ENCODE assay signal across 11 cellular contexts in the genomic region with DNA sequence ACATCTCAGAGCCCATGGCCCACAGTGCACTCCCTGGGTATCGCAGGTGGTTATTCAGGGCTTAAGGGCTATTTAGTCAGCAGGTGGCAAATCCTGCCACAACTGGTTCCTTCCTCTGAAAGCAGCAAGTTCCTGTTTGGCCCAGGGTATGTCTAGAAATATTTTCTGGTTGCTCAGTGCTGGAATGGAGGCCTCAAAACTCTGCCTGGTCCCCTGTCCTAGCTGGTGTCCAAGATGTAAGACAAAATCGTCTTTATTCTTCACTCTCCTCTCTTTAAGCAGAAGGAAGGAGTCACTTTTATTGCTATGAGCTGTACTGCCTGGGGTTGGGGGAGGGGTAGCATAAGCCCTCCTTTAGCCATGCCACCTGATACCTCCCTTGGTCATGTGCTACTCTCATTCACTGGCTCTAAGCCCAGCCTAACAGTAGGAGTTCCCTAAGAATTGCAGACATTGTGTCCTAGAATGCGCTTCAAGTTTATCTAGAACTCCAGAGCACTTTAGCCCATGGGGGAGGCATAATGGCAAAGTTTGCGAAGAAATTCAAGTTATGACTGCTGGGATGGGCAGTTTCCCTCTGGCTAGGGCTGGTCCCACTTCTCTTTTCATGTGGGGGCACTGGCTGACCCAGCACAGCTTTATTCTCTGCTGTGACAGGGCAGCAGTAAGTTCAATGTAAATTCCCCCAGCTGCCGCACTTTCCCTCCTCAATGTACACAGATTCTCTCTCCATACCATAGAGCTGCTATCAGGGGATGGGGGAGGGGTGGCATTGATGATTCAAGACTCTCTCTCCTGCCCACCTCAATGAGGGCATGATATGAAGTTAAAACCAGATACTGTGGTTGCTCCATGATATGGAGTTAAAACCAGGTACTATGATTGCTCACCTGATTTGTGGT. TPM values are rescaled to one million over a fixed set of nuclear protein-coding genes. Genes with fewer than 3 reads are reported as not detected.
DNase-seq lines count a peak whose midpoint lies in the region; ATAC-seq, FAIRE-seq and TF ChIP-seq lines count a peak whose summit lies in the region.
"Had no signal": no experiment of that assay in that cellular context is flagged by ENCODE, and none has a peak within 500 bp of the region (broad histone marks: within the 10 kb centered on the region; RNA-seq: fewer than 3 reads in every experiment).

No MANE protein-coding gene starts in this region.

- H3K4me1 Mint-ChIP-seq in Calu3 (ENCODE audit: low read depth, unreplicated experiment) = no peaks in the 10 kb centered on the region

- no peaks in the 10 kb centered on the region for H3K27me3 Mint-ChIP-seq in Calu3 (ENCODE audit: unreplicated experiment)

- no TSS peak for BruUV-seq in Calu3 (replicated peaks; lab: Mats Ljungman, UMichigan)

- H3K27me3 ChIP-seq in iPS-18a (ENCODE audit: control insufficient read depth, insufficient read depth, low read length) (no peaks in the 10 kb centered on the region), pancreas (no peaks in the 10 kb centered on the region)

- H3K4me1 ChIP-seq in iPS-18a (ENCODE audit: control insufficient read depth, low read depth, low read length) (peaks cover 10% of the 10 kb centered on the region), pancreas (no peaks in the 10 kb centered on the region)

- H3K9ac ChIP-seq in iPS-18a (ENCODE audit: low read length) = no peak overlapping the region

- no peak for TF ChIP-seq POLR2A in GM12892 (IDR thresholded peaks at IDR 0.05; ENCODE audit: low read depth, low read length)

- in situ Hi-C loops in SK-MEL-5 (cut with HindIII; ENCODE audit: low pct_unique_long_range_greater_than_20kb, low sequenced_read_pairs) = no loop called here

- H3K27ac ChIP-seq in iPS-18a (ENCODE audit: low read length) (no peak overlapping the region), pancreas (no peak overlapping the region)
- H3K27ac ChIP-seq: VCaP had no signal

- H3K4me3 ChIP-seq in iPS-18a (ENCODE audit: low read length) (peak overlapping the region; percentile 17), pancreas (no peak overlapping the region)

- CTCF ChIA-PET in Calu3 (lab: Charles Lee) = no interaction called here

- H3K4me3 Mint-ChIP-seq in Calu3 (ENCODE audit: low read depth, unreplicated experiment) = no peak overlapping the region

- FAIRE-seq in pancreas (lab: Jason Lieb, UNC) (no peak), GM12892 (lab: Jason Lieb, UNC) (no peak)

- intact Hi-C loops in Calu3 (cut with micrococcal nuclease; ENCODE audit: unreplicated experiment) = no loop called here
- intact Hi-C loops in pancreas (cut with DNase I) = no loop called here

- no peak for ATAC-seq in pancreas

- H3K9me3 Mint-ChIP-seq in Calu3 (ENCODE audit: low read depth, unreplicated experiment) = peaks cover 9% of the 10 kb centered on the region

- WGBS in pancreas, 2 donors = 74% methylated on average over 5 of the region's 5 CpGs

- TF ChIP-seq CTCF in Calu3 (IDR thresholded peaks at IDR 0.05; ENCODE audit: unreplicated experiment) = no peak
- no peak for TF ChIP-seq CTCF in pancreas (IDR thresholded peaks at IDR 0.05)

- DNase-seq in Calu3 (peak; percentile 13), LoVo (ENCODE audit: low spot score) (peak; percentile 22), SK-MEL-5 (ENCODE audit: low read depth, low spot score) (peak; percentile 42), inferior parietal cortex (ENCODE audit: extremely low spot score) (no peak), pancreas (no peak), GF-D8 (lab: John Stamatoyannopoulos, UW) (no peak), GM12892 (ENCODE audit: insufficient read length) (no peak)
- DNase-seq: caudate nucleus, DND-41 had no signal

- no peaks in the 10 kb centered on the region for H3K36me3 Mint-ChIP-seq in Calu3 (ENCODE audit: insufficient read depth, unreplicated experiment)

- H3K36me3 ChIP-seq in iPS-18a (ENCODE audit: control insufficient read depth, low read depth, low read length) (no peaks in the 10 kb centered on the region), pancreas (no peaks in the 10 kb centered on the region)

- no peak overlapping the region for H3K27ac Mint-ChIP-seq in Calu3 (ENCODE audit: unreplicated experiment)

- H3K9me3 ChIP-seq in iPS-18a (ENCODE audit: control insufficient read depth, low read depth, low read length) = no peaks in the 10 kb centered on the region
- no peaks in the 10 kb centered on the region for H3K9me3 ChIP-seq in pancreas

RNA-seq across cellular contexts. Expression of gene CWC22, which starts 27.1 kb away (rescaled TPM):
- 19.1 and 20.5 TPM in 2 replicates for total RNA-seq in Calu3 (2022)
- total RNA-seq in SK-MEL-5 (2014; rRNA removed; shearing (Covaris generic)) = 11.5 and 14.1 TPM in 2 replicates
- polyA plus RNA-seq in SK-MEL-5 (2015; cell fraction: cytosol; rRNA removed) = 11.3 and 13.6 TPM in 2 replicates
- 21.1 and 22.5 TPM in 2 replicates for polyA plus RNA-seq in SK-MEL-5 (2015; cell fraction: nucleus; rRNA removed)
- total RNA-seq in pancreas = 10 to 100 TPM in 1 of 6 donors, 1 to 10 TPM in 5; 4.9 to 10.4 (median 7.0) TPM
- polyA plus RNA-seq in pancreas = 1 to 10 TPM; 4.7 to 9.9 TPM
- polyA plus RNA-seq in GM12892 (2012; ENCODE audit: missing spikeins) = 19.2 TPM

Comparison
In these comparisons a context has a peak if more than half of its experiments do, and no peak if none do; other contexts are left out.
1. DNase-seq: peak in Calu3 (single experiment), LoVo (single experiment) and SK-MEL-5 (single experiment); none in inferior parietal cortex (single experiment), pancreas (0 of 6), GF-D8 (single experiment) and GM12892 (single experiment).